In the genomic region with DNA sequence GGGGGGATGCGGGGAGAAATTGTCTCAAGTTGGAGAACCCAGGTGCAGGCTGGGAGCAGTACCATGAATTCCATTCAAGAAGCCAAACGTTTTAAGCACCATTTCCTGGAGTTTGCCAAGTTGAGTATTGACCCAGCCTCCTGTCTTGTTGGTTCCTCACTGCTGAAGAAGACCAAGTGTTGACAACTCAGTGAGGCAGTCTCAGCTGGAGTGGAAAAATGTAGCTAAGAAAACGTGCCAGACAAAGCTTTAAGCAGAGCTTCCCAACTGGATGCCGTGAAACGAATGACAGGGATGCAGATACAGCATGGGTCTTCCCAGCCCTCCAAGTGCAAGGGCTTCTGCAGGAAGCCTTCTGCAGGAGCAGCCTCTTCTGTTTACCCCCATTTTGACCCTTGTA, we compare ENCODE assay signal across 2 cellular contexts.
TF ChIP-seq lines count a peak whose summit lies in the region.

No MANE protein-coding gene starts in this region.

TF ChIP-seq in IMR-90, 13 proteins besides CTCF, POLR2A, EP300 and RAD21:
- TF ChIP-seq, protein P1, sequence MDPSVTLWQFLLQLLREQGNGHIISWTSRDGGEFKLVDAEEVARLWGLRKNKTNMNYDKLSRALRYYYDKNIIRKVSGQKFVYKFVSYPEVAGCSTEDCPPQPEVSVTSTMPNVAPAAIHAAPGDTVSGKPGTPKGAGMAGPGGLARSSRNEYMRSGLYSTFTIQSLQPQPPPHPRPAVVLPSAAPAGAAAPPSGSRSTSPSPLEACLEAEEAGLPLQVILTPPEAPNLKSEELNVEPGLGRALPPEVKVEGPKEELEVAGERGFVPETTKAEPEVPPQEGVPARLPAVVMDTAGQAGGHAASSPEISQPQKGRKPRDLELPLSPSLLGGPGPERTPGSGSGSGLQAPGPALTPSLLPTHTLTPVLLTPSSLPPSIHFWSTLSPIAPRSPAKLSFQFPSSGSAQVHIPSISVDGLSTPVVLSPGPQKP (IDR thresholded peaks at IDR 0.05; ENCODE audit: borderline replicate concordance, low read depth, low read length): no peak
- no peak for TF ChIP-seq SMC3 (IDR thresholded peaks at IDR 0.05; ENCODE audit: low read depth, low read length)
- no peak for TF ChIP-seq RFX5 (IDR thresholded peaks at IDR 0.05; ENCODE audit: low read depth, low read length)
- TF ChIP-seq RCOR1 (IDR thresholded peaks at IDR 0.05; ENCODE audit: insufficient replicate concordance, low read length): no peak
- no peak for TF ChIP-seq CHD1 (IDR thresholded peaks at IDR 0.05; ENCODE audit: low read depth, low read length)
- TF ChIP-seq MXI1 (IDR thresholded peaks at IDR 0.05; ENCODE audit: borderline replicate concordance, low read depth, low read length): no peak
- no peak for TF ChIP-seq USF2 (IDR thresholded peaks at IDR 0.05; ENCODE audit: low read depth, low read length)
- TF ChIP-seq MAFK (IDR thresholded peaks at IDR 0.05; ENCODE audit: low read depth, low read length): no peak
- no peak for TF ChIP-seq BHLHE40 (IDR thresholded peaks at IDR 0.05; ENCODE audit: low read depth, low read length)
- no peak for TF ChIP-seq FOS (IDR thresholded peaks at IDR 0.05; ENCODE audit: low read depth, low read length)
- no peak for TF ChIP-seq NFE2L2 (IDR thresholded peaks at IDR 0.05; ENCODE audit: low read depth, low read length)
- no peak for TF ChIP-seq CEBPB (IDR thresholded peaks at IDR 0.05; ENCODE audit: low read depth, low read length)
- TF ChIP-seq MAZ (IDR thresholded peaks at IDR 0.05; ENCODE audit: borderline replicate concordance, low read depth, low read length): no peak

TF ChIP-seq in endothelial cell of umbilical vein, 7 proteins besides CTCF, POLR2A, EP300 and RAD21:
- TF ChIP-seq JUN (IDR thresholded peaks at IDR 0.05; ENCODE audit: borderline replicate concordance, insufficient read depth, insufficient read length, low read depth) (no peak), FOS (IDR thresholded peaks at IDR 0.05; ENCODE audit: borderline replicate concordance, insufficient read depth, low read length) (no peak), EZH2 (IDR thresholded peaks at IDR 0.05; ENCODE audit: borderline replicate concordance, low read depth, low read length, severe bottlenecking) (no peak), POLR2AphosphoS5 (IDR thresholded peaks at IDR 0.05; ENCODE audit: insufficient read depth, low read depth, low read length) (no peak), MYC (IDR thresholded peaks at IDR 0.05; ENCODE audit: low read depth, low read length) (no peak), GATA2 (IDR thresholded peaks at IDR 0.05; ENCODE audit: insufficient read depth, insufficient read length, low read depth, low read length) (no peak)
- TF ChIP-seq, protein P2, sequence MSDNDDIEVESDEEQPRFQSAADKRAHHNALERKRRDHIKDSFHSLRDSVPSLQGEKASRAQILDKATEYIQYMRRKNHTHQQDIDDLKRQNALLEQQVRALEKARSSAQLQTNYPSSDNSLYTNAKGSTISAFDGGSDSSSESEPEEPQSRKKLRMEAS (IDR thresholded peaks at IDR 0.05; ENCODE audit: insufficient read depth, insufficient read length): no peak
TF ChIP-seq in endothelial cell of umbilical vein: peak in this region for 0.
